In the genomic region with DNA sequence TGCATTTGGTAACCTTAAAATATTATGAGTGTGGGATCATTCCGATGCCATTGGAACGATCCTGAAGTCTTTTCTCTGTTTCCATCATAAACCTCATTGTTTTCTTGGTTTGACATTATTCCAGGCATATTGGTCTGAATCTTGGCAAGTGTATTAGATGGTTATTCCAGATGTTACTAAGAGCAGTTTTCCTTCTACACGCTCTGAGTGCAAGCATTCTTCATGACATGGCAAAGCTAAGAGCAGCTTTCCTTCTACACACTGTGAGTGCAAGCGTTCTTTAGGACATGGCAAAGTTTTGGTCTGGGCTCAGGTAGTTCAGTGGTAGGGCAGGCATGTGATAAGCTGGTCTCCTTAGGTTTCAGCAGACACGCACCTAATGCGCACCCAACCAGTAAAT, we compare ENCODE assay signal across 28 cellular contexts. TPM values are rescaled to one million over a fixed set of nuclear protein-coding genes. Genes with fewer than 3 reads are reported as not detected.
"Had no signal": no experiment of that assay in that cellular context is flagged by ENCODE, and none has a peak within 500 bp of the region (broad histone marks: within the 10 kb centered on the region; RNA-seq: fewer than 3 reads in every experiment).

No MANE protein-coding gene starts in this region.

- H3K36me3 Mint-ChIP-seq: naive B cell; natural killer cell; stimulated activated naive B cell treated with anti-CD40 and anti-IgM and Interleukin-4, amounts not matched to agents 10 μg/mL and 1 μg/mL and 100 μg/mL, for 72 hours had no signal

- DNase-seq: head of caudate nucleus; hippocampal formation; kidney glomerular epithelial cell; left colon; left lung; lower lobe of right lung; mammary epithelial cell; mesenchymal stem cell; naive B cell; natural killer cell; pancreas; retina; right lobe of liver; stimulated activated CD4-positive, alpha-beta T cell treated with anti-CD3 and anti-CD28 coated beads, Interleukin-12 subunit alpha, Interleukin-12 subunit beta, amount 100 ng/mL, for 4 hours; stimulated activated CD4-positive, alpha-beta T cell treated with anti-CD3 and anti-CD28 coated beads, Interleukin-15, amount 100 ng/mL, for 24 hours; stimulated activated CD4-positive, alpha-beta T cell treated with anti-CD3 and anti-CD28 coated beads, Interleukin-2, amount 100 ng/mL, for 24 hours; stimulated activated CD4-positive, alpha-beta T cell treated with anti-CD3 and anti-CD28 coated beads, Interleukin-4, amount 100 ng/mL, for 1 hour; stimulated activated naive B cell treated with anti-CD40 and anti-IgM and Interleukin-4, amounts not matched to agents 10 μg/mL and 1 μg/mL and 100 μg/mL, for 72 hours; stimulated activated naive CD8-positive, alpha-beta T cell treated with anti-CD3 and anti-CD28 coated beads, Interleukin-15, Interleukin-2, amounts not matched to agents 100 U/mL and 50 U/mL, for 24 hours; stomach; tibial artery; trophoblast cell; upper lobe of right lung had no signal

- ATAC-seq: left colon; left lung; natural killer cell; pancreas; stimulated activated naive B cell treated with anti-CD40 and anti-IgM and Interleukin-4, amounts not matched to agents 10 μg/mL and 1 μg/mL and 100 μg/mL, for 72 hours; stimulated activated naive CD8-positive, alpha-beta T cell treated with anti-CD3 and anti-CD28 coated beads, Interleukin-15, Interleukin-2, amounts not matched to agents 100 U/mL and 50 U/mL, for 24 hours had no signal

- H3K27ac Mint-ChIP-seq: naive B cell; natural killer cell; stimulated activated naive B cell treated with anti-CD40 and anti-IgM and Interleukin-4, amounts not matched to agents 10 μg/mL and 1 μg/mL and 100 μg/mL, for 72 hours had no signal

- H3K27me3 Mint-ChIP-seq: naive B cell; stimulated activated naive B cell treated with anti-CD40 and anti-IgM and Interleukin-4, amounts not matched to agents 10 μg/mL and 1 μg/mL and 100 μg/mL, for 72 hours had no signal

- H3K4me3 ChIP-seq: left lung, lower lobe of right lung, pancreas, prostate gland, right lobe of liver, skin epidermis, stomach, suprapubic skin, thoracic aorta, tibial artery, upper lobe of right lung had no signal

- H3K4me1 Mint-ChIP-seq: naive B cell; natural killer cell; stimulated activated naive B cell treated with anti-CD40 and anti-IgM and Interleukin-4, amounts not matched to agents 10 μg/mL and 1 μg/mL and 100 μg/mL, for 72 hours had no signal

- H3K9me3 Mint-ChIP-seq: natural killer cell; stimulated activated naive B cell treated with anti-CD40 and anti-IgM and Interleukin-4, amounts not matched to agents 10 μg/mL and 1 μg/mL and 100 μg/mL, for 72 hours had no signal

- H3K4me3 Mint-ChIP-seq: naive B cell; natural killer cell; stimulated activated naive B cell treated with anti-CD40 and anti-IgM and Interleukin-4, amounts not matched to agents 10 μg/mL and 1 μg/mL and 100 μg/mL, for 72 hours had no signal

RNA-seq across cellular contexts. Expression of a gene that starts 53.0 kb away (rescaled TPM):
- total RNA-seq: mammary epithelial cell, mononuclear cell, natural killer cell had no signal
